Comparison of ENCODE assay signal across 16 cellular contexts in the genomic region with DNA sequence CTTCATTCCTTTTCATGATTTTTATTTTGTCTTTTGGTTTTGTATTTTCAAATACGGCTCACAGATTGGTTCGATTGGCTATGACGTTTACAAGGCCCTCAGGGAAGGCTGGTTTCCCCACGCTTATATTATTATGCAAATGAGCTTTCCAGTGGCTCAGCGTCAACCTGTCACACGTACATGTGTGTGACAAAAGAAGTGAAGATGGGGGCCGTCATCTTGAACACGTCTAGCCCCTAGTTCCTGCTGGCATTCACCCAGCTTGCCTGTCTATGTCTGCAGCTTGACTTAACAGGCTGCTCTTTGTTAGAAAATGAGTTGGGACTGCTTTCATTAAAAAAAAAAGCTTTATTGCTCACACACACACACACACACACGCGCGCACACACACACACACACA.
"Had no signal": no experiment of that assay in that cellular context is flagged by ENCODE, and none has a peak within 500 bp of the region (broad histone marks: within the 10 kb centered on the region; RNA-seq: fewer than 3 reads in every experiment).

No MANE protein-coding gene starts in this region.

- H3K4me1 ChIP-seq: left lung, prostate gland, right atrium auricular region, tibial nerve, uterus had no signal

- H3K27me3 ChIP-seq: left lung, right atrium auricular region, tibial nerve, uterus had no signal

- H3K27ac ChIP-seq: left lung, prostate gland, right atrium auricular region, tibial nerve, uterus, VCaP had no signal

- H3K4me3 ChIP-seq: left lung, prostate gland, right atrium auricular region, tibial nerve, uterus had no signal

- H3K36me3 ChIP-seq: left lung, prostate gland, right atrium auricular region, tibial nerve, uterus had no signal

- H3K9me3 ChIP-seq: left lung, prostate gland, right atrium auricular region, tibial nerve, uterus had no signal

- DNase-seq: activated CD4-positive, alpha-beta T cell treated with anti-CD3 and anti-CD28 coated beads, Interleukin-2, amount 50 U/mL, for 1 hour; activated CD4-positive, CD25-positive, alpha-beta regulatory T cell treated with anti-CD3 and anti-CD28 coated beads, Interleukin-2, amount 50 U/mL, for 72 hours; activated CD8-positive, alpha-beta memory T cell treated with anti-CD3 and anti-CD28 coated beads, Interleukin-2, amount 50 U/mL, for 4 hours; activated effector memory CD4-positive, alpha-beta T cell treated with Interleukin-2 at 50 U/mL for 16 hours; activated naive CD4-positive, alpha-beta T cell treated with anti-CD3 and anti-CD28 coated beads, Interleukin-2, amount 50 U/mL, for 16 hours; activated T-cell treated with anti-CD3 and anti-CD28 coated beads, Interleukin-2, amount 50 U/mL, for 4 hours; aorta; cerebellar nuclear complex; dermis blood vessel endothelial cell; effector memory CD4-positive, alpha-beta T cell; left lung; uterus had no signal
